3 cellular contexts compared by ENCODE assay signal in genomic region chr2:7023542-7023941, GRCh38.
A peak's percentile ranks its signal among the peaks of the same experiment; 100 is the strongest.
TF ChIP-seq lines count a peak whose summit lies in the region.

No MANE protein-coding gene starts in this region.

TF ChIP-seq in SK-N-SH, 30 proteins besides CTCF, POLR2A, EP300 and RAD21 (continued from another document):
- TF ChIP-seq TCF12 (IDR thresholded peaks at IDR 0.05) (no peak), FOSL2 (IDR thresholded peaks at IDR 0.05; ENCODE audit: borderline replicate concordance, low read depth) (0 out of 2 replicates have a peak, but pooled peaks have one; percentile 17), IRF3 (IDR thresholded peaks at IDR 0.05; ENCODE audit: low read depth, low read length) (no peak)

TF ChIP-seq in neural cell, 6 proteins besides CTCF, POLR2A, EP300 and RAD21:
- TF ChIP-seq REST (IDR thresholded peaks at IDR 0.05; ENCODE audit: borderline replicate concordance) (no peak), SMC3 (conservative IDR thresholded peaks at IDR 0.05; ENCODE audit: poor library complexity) (no peak), TAF1 (IDR thresholded peaks at IDR 0.05; ENCODE audit: low read depth) (no peak), EZH2 (IDR thresholded peaks at IDR 0.05; ENCODE audit: borderline replicate concordance, insufficient read depth, low read length, poor library complexity, severe bottlenecking) (no peak), MXI1 (conservative IDR thresholded peaks at IDR 0.05; ENCODE audit: poor library complexity, severe bottlenecking) (no peak), POLR2AphosphoS5 (IDR thresholded peaks at IDR 0.05) (no peak)

TF ChIP-seq in WTC11, 78 proteins besides CTCF, POLR2A, EP300 and RAD21 (continued from another document):
- TF ChIP-seq ZSCAN18 (CRISPR knock-in tag; IDR thresholded peaks at IDR 0.05) (no peak), RELA (CRISPR knock-in tag; IDR thresholded peaks at IDR 0.05; ENCODE audit: borderline replicate concordance) (no peak), USF2 (CRISPR knock-in tag; IDR thresholded peaks at IDR 0.05) (no peak), PRDM15 (CRISPR knock-in tag; IDR thresholded peaks at IDR 0.05) (no peak), FOXK1 (CRISPR knock-in tag; IDR thresholded peaks at IDR 0.05) (no peak), RORB (CRISPR knock-in tag; IDR thresholded peaks at IDR 0.05) (no peak), ZBTB21 (CRISPR knock-in tag; IDR thresholded peaks at IDR 0.05; ENCODE audit: borderline replicate concordance) (no peak), HMGA2 (CRISPR knock-in tag; IDR thresholded peaks at IDR 0.05) (no peak), GTF2I (CRISPR knock-in tag; conservative IDR thresholded peaks at IDR 0.05) (no peak), AFF4 (CRISPR knock-in tag; IDR thresholded peaks at IDR 0.05; ENCODE audit: borderline replicate concordance) (no peak), SMAD3 (CRISPR knock-in tag; IDR thresholded peaks at IDR 0.05; ENCODE audit: borderline replicate concordance) (no peak), E2F1 (CRISPR knock-in tag; IDR thresholded peaks at IDR 0.05) (no peak), ZNF396 (CRISPR knock-in tag; IDR thresholded peaks at IDR 0.05; ENCODE audit: borderline replicate concordance) (no peak), GABPB1 (CRISPR knock-in tag; IDR thresholded peaks at IDR 0.05) (no peak), IRF1 (CRISPR knock-in tag; IDR thresholded peaks at IDR 0.05) (no peak), ZMAT4 (CRISPR knock-in tag; IDR thresholded peaks at IDR 0.05) (no peak)
